22 cellular contexts compared by ENCODE assay signal in the genomic region with DNA sequence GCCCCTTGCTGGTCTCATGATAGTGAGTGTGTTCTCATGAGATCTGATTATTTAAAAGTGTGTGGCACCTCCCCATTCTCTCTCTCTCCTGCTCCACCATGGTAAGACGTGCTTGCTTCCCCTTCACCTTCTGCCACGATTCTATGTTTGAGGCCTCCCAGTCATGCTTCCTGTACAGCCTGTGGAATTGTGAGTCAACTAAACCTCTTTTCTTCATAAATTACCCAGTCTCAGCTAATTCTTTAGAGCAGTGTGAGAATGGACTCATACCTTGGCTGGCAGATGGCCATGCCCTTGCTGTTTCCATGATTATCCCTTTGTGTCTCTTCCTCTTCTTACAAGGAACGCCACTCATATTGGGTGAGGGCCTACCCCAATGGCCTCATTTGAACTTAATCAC. TPM values are rescaled to one million over a fixed set of nuclear protein-coding genes. Genes with fewer than 3 reads are reported as not detected.
A peak's percentile ranks its signal among the peaks of the same experiment; 100 is the strongest.
DNase-seq lines count a peak whose midpoint lies in the region; ATAC-seq, FAIRE-seq and TF ChIP-seq lines count a peak whose summit lies in the region.
"Had no signal": no experiment of that assay in that cellular context is flagged by ENCODE, and none has a peak within 500 bp of the region (broad histone marks: within the 10 kb centered on the region; RNA-seq: fewer than 3 reads in every experiment).

No MANE protein-coding gene starts in this region.

- intact Hi-C loops in psoas muscle (cut with DNase I), result no loop called here

- peaks cover 5% of the 10 kb centered on the region for H3K27me3 Mint-ChIP-seq in progenitor cell of endocrine pancreas

- TF ChIP-seq CTCF in bronchial epithelial cell (IDR thresholded peaks at IDR 0.05; ENCODE audit: insufficient read depth, low read length, severe bottlenecking) (no peak), epithelial cell of esophagus (IDR thresholded peaks at IDR 0.05; ENCODE audit: insufficient read depth, low read depth, low read length, missing control alignments) (no peak), psoas muscle (IDR thresholded peaks at IDR 0.05) (no peak), progenitor cell of endocrine pancreas (IDR thresholded peaks at IDR 0.05; ENCODE audit: unreplicated experiment) (no peak)

- no peaks in the 10 kb centered on the region for H3K36me3 ChIP-seq in bronchial epithelial cell (ENCODE audit: control insufficient read depth, insufficient read depth, low read length)
- H3K36me3 ChIP-seq in psoas muscle (ENCODE audit: insufficient read depth in 1 of 2, low read depth in 1 of 2), result no peaks in the 10 kb centered on the region
- H3K36me3 ChIP-seq: HAP-1 had no signal

- no peaks in the 10 kb centered on the region for H3K4me1 Mint-ChIP-seq in progenitor cell of endocrine pancreas (ENCODE audit: low read depth)
- H3K4me1 Mint-ChIP-seq: B cell, CD14-positive monocyte had no signal

- FAIRE-seq in bronchial epithelial cell (lab: Jason Lieb, UNC), result no peak
- FAIRE-seq: G401.6, GM12892, H54 had no signal

- H3K4me3 ChIP-seq in bronchial epithelial cell (ENCODE audit: low read depth, low read length), result no peak overlapping the region
- no peak overlapping the region for H3K4me3 ChIP-seq in epithelial cell of esophagus (ENCODE audit: low read length)
- H3K4me3 ChIP-seq in psoas muscle, result no peak overlapping the region
- H3K4me3 ChIP-seq: BLaER1 treated with 17β-estradiol and CSF1 and Interleukin-3, amounts not matched to agents 10 nM and 100 nM; GM23338; HAP-1 had no signal

- H3K9me3 Mint-ChIP-seq in progenitor cell of endocrine pancreas (ENCODE audit: low read depth), result peaks cover 2% of the 10 kb centered on the region
- H3K9me3 Mint-ChIP-seq: CD4-positive, alpha-beta T cell; GM23338; HFFc6 had no signal

- H3K27me3 ChIP-seq in bronchial epithelial cell (ENCODE audit: control insufficient read depth, insufficient read depth, low read length) (no peaks in the 10 kb centered on the region), psoas muscle (ENCODE audit: insufficient read depth in 3 of 3, low read length in 2 of 3) (no peaks in the 10 kb centered on the region)
- H3K27me3 ChIP-seq: BLaER1 treated with 17β-estradiol and CSF1 and Interleukin-3, amounts not matched to agents 10 nM and 100 nM had no signal

- H3K9me3 ChIP-seq in psoas muscle, result no peaks in the 10 kb centered on the region
- H3K9me3 ChIP-seq: HAP-1 had no signal

- no peaks in the 10 kb centered on the region for H3K4me1 ChIP-seq in psoas muscle
- H3K4me1 ChIP-seq: HAP-1 had no signal

- no peak overlapping the region for H3K27ac Mint-ChIP-seq in progenitor cell of endocrine pancreas
- H3K27ac Mint-ChIP-seq: B cell; CD4-positive, alpha-beta T cell; GM23338; HFFc6 had no signal

- DNase-seq in M059J (ENCODE audit: low read depth) (peak; percentile 39), bronchial epithelial cell (ENCODE audit: low read depth) (peak; percentile 52), epithelial cell of esophagus (ENCODE audit: low read depth) (peak; percentile 36), psoas muscle (no peak), GOT3 (lab: John Stamatoyannopoulos, UW) (no peak), hippocampal formation (lab: John Stamatoyannopoulos, UW) (no peak), progenitor cell of endocrine pancreas (ENCODE audit: low spot score, unreplicated experiment) (no peak)
- DNase-seq: Calu3; CD4-positive, alpha-beta T cell; COR-L47; DMS153; DND-41; HFFc6 had no signal

- no peaks in the 10 kb centered on the region for H3K36me3 Mint-ChIP-seq in progenitor cell of endocrine pancreas (ENCODE audit: insufficient read depth)

- H3K27ac ChIP-seq in psoas muscle, result peak overlapping the region; percentile 41
- H3K27ac ChIP-seq: BLaER1 treated with 17β-estradiol and CSF1 and Interleukin-3, amounts not matched to agents 10 nM and 100 nM had no signal

- WGBS in psoas muscle, 3 donors, result 71 to 85% (median 79%) methylated on average over 3 of the region's 3 CpGs

- no peak for ATAC-seq in psoas muscle
- ATAC-seq in GM18502 (IDR thresholded peaks at IDR 0.05; ENCODE audit: poor library complexity, unreplicated experiment), result no peak
- ATAC-seq: GM23338 had no signal

- no peak overlapping the region for H3K4me3 Mint-ChIP-seq in progenitor cell of endocrine pancreas (ENCODE audit: low read depth)
- H3K4me3 Mint-ChIP-seq: B cell; CD14-positive monocyte; CD4-positive, alpha-beta T cell; GM23338; HFFc6 had no signal

RNA-seq across cellular contexts. Expression of gene PSMG1, which starts 40.3 kb away (rescaled TPM):
- 159 and 176 TPM in 2 replicates for total RNA-seq in M059J (2014; rRNA removed; shearing (Covaris generic))
- total RNA-seq in bronchial epithelial cell (57.1 and 61.3 TPM in 2 replicates), psoas muscle (10 to 100 TPM; 20.5 to 50.3 (median 38.3) TPM), progenitor cell of endocrine pancreas (35.0 and 39.7 TPM in 2 replicates)
- 10 to 100 TPM; 44.0 to 52.1 (median 45.0) TPM for polyA plus RNA-seq in psoas muscle

Comparison
In these comparisons a context has a peak if more than half of its experiments do, and no peak if none do; other contexts are left out.
1. DNase-seq: peak in M059J (single experiment), bronchial epithelial cell (single experiment) and epithelial cell of esophagus (single experiment); none in psoas muscle (0 of 2), GOT3 (single experiment), hippocampal formation (0 of 2) and progenitor cell of endocrine pancreas (single experiment).